Comparison of ENCODE assay signal across 2 cellular contexts in genomic region chr6:43207286-43207685, GRCh38.
A peak's percentile ranks its signal among the peaks of the same experiment; 100 is the strongest.
TF ChIP-seq lines count a peak whose summit lies in the region.

No MANE protein-coding gene starts in this region.

TF ChIP-seq in HepG2, 621 proteins besides CTCF, POLR2A, EP300 and RAD21:
- TF ChIP-seq RAD51 (IDR thresholded peaks at IDR 0.05; ENCODE audit: borderline replicate concordance) (no peak), HBP1 (CRISPR knock-in tag; IDR thresholded peaks at IDR 0.05; ENCODE audit: low read depth) (no peak), KLF12 (CRISPR knock-in tag; IDR thresholded peaks at IDR 0.05; ENCODE audit: borderline replicate concordance) (no peak), NFE2L2 (IDR thresholded peaks at IDR 0.05; ENCODE audit: low read length) (peak; percentile 92), SP4 (CRISPR knock-in tag; IDR thresholded peaks at IDR 0.05) (no peak), ZNF136 (CRISPR knock-in tag; IDR thresholded peaks at IDR 0.05; ENCODE audit: low read depth) (no peak), ZNF512B (CRISPR knock-in tag; IDR thresholded peaks at IDR 0.05; ENCODE audit: borderline replicate concordance) (no peak), MAFF (IDR thresholded peaks at IDR 0.05; ENCODE audit: low read depth, low read length) (peak; percentile 72), MAFK (conservative IDR thresholded peaks at IDR 0.05 in 1 of 2, IDR thresholded peaks at IDR 0.05 in 1 of 2; ENCODE audit: low read length in 2 of 2) (peak; percentile 84)
TF ChIP-seq in HepG2: peak in this region for 3.

TF ChIP-seq in WTC11, 78 proteins besides CTCF, POLR2A, EP300 and RAD21:
- no peak for TF ChIP-seq GRHL2 (CRISPR knock-in tag; IDR thresholded peaks at IDR 0.05; ENCODE audit: insufficient replicate concordance, severe bottlenecking)
- TF ChIP-seq HMGA2 (CRISPR knock-in tag; IDR thresholded peaks at IDR 0.05): peak; percentile 85
- TF ChIP-seq GTF2I (CRISPR knock-in tag; conservative IDR thresholded peaks at IDR 0.05): no peak
TF ChIP-seq in WTC11: peak in this region for 1.
